ENCODE assay signal across 24 cellular contexts in genomic region chr6:50973464-50973863, GRCh38.
DNase-seq lines count a peak whose midpoint lies in the region; ATAC-seq and TF ChIP-seq lines count a peak whose summit lies in the region.
"Had no signal": no experiment of that assay in that cellular context is flagged by ENCODE, and none has a peak within 500 bp of the region (broad histone marks: within the 10 kb centered on the region; RNA-seq: fewer than 3 reads in every experiment).

No MANE protein-coding gene starts in this region.

- H3K36me3 ChIP-seq in SJCRH30 = no peaks in the 10 kb centered on the region
- no peaks in the 10 kb centered on the region for H3K36me3 ChIP-seq in WERI-Rb-1
- H3K36me3 ChIP-seq: BLaER1 treated with 17β-estradiol and CSF1 and Interleukin-3, amounts not matched to agents 10 nM and 100 nM had no signal

- H3K4me3 ChIP-seq in SJCRH30 (no peak overlapping the region), WERI-Rb-1 (ENCODE audit: low read depth, low read length) (no peak overlapping the region)
- H3K4me3 ChIP-seq: A549; BLaER1 treated with 17β-estradiol and CSF1 and Interleukin-3, amounts not matched to agents 10 nM and 100 nM; GM12878 had no signal

- peak overlapping the region; percentile 25; the same call in 1 of the 2 replicates for H3K27ac ChIP-seq in SJCRH30
- no peak overlapping the region for H3K27ac ChIP-seq in WERI-Rb-1
- H3K27ac ChIP-seq: 22Rv1; A549; BLaER1 treated with 17β-estradiol and CSF1 and Interleukin-3, amounts not matched to agents 10 nM and 100 nM; C4-2B had no signal

- H3K4me1 ChIP-seq in SJCRH30 = peaks cover 28% of the 10 kb centered on the region
- H3K4me1 ChIP-seq: A549; BLaER1 treated with 17β-estradiol and CSF1 and Interleukin-3, amounts not matched to agents 10 nM and 100 nM; Caco-2 had no signal

- no peak for TF ChIP-seq CTCF in WERI-Rb-1 (IDR thresholded peaks at IDR 0.05; ENCODE audit: low read depth, low read length)

- ATAC-seq in GM21526 (IDR thresholded peaks at IDR 0.05; ENCODE audit: low FRiP score, unreplicated experiment) = no peak
- ATAC-seq in activated T-cell treated with anti-CD3 and anti-CD28 coated beads, Interleukin-2, amount 50 U/mL, for 72 hours (replicated peaks in 1 of 2) = no peak
- ATAC-seq: A549; CD8-positive, alpha-beta T cell; GM12878 had no signal

- H3K9me3 ChIP-seq in SJCRH30 (replicated peaks) (no peaks in the 10 kb centered on the region), WERI-Rb-1 (ENCODE audit: severe bottlenecking) (no peaks in the 10 kb centered on the region)
- H3K9me3 ChIP-seq: A549; BLaER1 treated with 17β-estradiol and CSF1 and Interleukin-3, amounts not matched to agents 10 nM and 100 nM; Caco-2 had no signal

- H3K27me3 Mint-ChIP-seq in activated T-helper 1 cell treated with anti-CD3 and anti-CD28 coated beads, Interleukin-12 subunit alpha, Interleukin-12 subunit beta, Interleukin-2, Interleukin-4 antibody, amounts not matched to agents 30 ng/mL and 10 ng/mL and 1 ng/mL, durations not matched to agents 14 hours and 24 hours and 36 hours (ENCODE audit: insufficient read depth) = no peaks in the 10 kb centered on the region
- no peaks in the 10 kb centered on the region for H3K27me3 Mint-ChIP-seq in activated T-cell treated with anti-CD3 and anti-CD28 coated beads, Interleukin-2, amount 50 U/mL, for 72 hours (ENCODE audit: low read depth)
- H3K27me3 Mint-ChIP-seq: B cell; CD4-positive, alpha-beta T cell had no signal

- H3K36me3 Mint-ChIP-seq in activated T-helper 1 cell treated with anti-CD3 and anti-CD28 coated beads, Interleukin-12 subunit alpha, Interleukin-12 subunit beta, Interleukin-2, Interleukin-4 antibody, amounts not matched to agents 30 ng/mL and 10 ng/mL and 1 ng/mL, durations not matched to agents 14 hours and 24 hours and 36 hours (ENCODE audit: low read depth) = no peaks in the 10 kb centered on the region
- H3K36me3 Mint-ChIP-seq in activated T-cell treated with anti-CD3 and anti-CD28 coated beads, Interleukin-2, amount 50 U/mL, for 72 hours (ENCODE audit: insufficient read depth in 2 of 2) = no peaks in the 10 kb centered on the region
- H3K36me3 Mint-ChIP-seq: CD8-positive, alpha-beta T cell had no signal

- H3K9me3 Mint-ChIP-seq in activated T-helper 1 cell treated with anti-CD3 and anti-CD28 coated beads, Interleukin-12 subunit alpha, Interleukin-12 subunit beta, Interleukin-2, Interleukin-4 antibody, amounts not matched to agents 30 ng/mL and 10 ng/mL and 1 ng/mL, durations not matched to agents 14 hours and 24 hours and 36 hours = no peaks in the 10 kb centered on the region
- peaks cover 4 to 8% of the 10 kb centered on the region in 2 donors for H3K9me3 Mint-ChIP-seq in activated T-cell treated with anti-CD3 and anti-CD28 coated beads, Interleukin-2, amount 50 U/mL, for 72 hours

- H3K4me3 Mint-ChIP-seq in activated T-helper 1 cell treated with anti-CD3 and anti-CD28 coated beads, Interleukin-12 subunit alpha, Interleukin-12 subunit beta, Interleukin-2, Interleukin-4 antibody, amounts not matched to agents 30 ng/mL and 10 ng/mL and 1 ng/mL, durations not matched to agents 14 hours and 24 hours and 36 hours = no peak overlapping the region
- no peak overlapping the region for H3K4me3 Mint-ChIP-seq in activated T-cell treated with anti-CD3 and anti-CD28 coated beads, Interleukin-2, amount 50 U/mL, for 72 hours
- H3K4me3 Mint-ChIP-seq: B cell; CD4-positive, alpha-beta T cell; CD8-positive, alpha-beta T cell had no signal

- DNase-seq in NCI-H82 (lab: John Stamatoyannopoulos, UW) (peak; percentile 74), SJCRH30 (peak; percentile 49 to 75), WERI-Rb-1 (peak; percentile 59)
- no peak for DNase-seq in activated T-helper 1 cell treated with anti-CD3 and anti-CD28 coated beads, Interleukin-12 subunit alpha, Interleukin-12 subunit beta, Interleukin-2, Interleukin-4 antibody, amounts not matched to agents 30 ng/mL and 10 ng/mL and 1 ng/mL, durations not matched to agents 14 hours and 24 hours and 36 hours (ENCODE audit: low spot score)
- DNase-seq in activated T-cell treated with anti-CD3 and anti-CD28 coated beads, Interleukin-2, amount 50 U/mL, for 72 hours = no peak
- DNase-seq: AML-193; Caco-2; Calu3; CD4-positive, alpha-beta T cell; CD8-positive, alpha-beta T cell; DMS 273 treated with DMSO at 0.1 percent for 48 hours; DMS153; DMS53; DMS79; DND-41; EL; GDM1 had no signal

- H3K27me3 ChIP-seq in SJCRH30 (no peaks in the 10 kb centered on the region), WERI-Rb-1 (ENCODE audit: insufficient read depth, low read depth, severe bottlenecking) (no peaks in the 10 kb centered on the region)
- H3K27me3 ChIP-seq: BLaER1 treated with 17β-estradiol and CSF1 and Interleukin-3, amounts not matched to agents 10 nM and 100 nM had no signal

- intact Hi-C loops in activated T-helper 1 cell treated with anti-CD3 and anti-CD28 coated beads, Interleukin-12 subunit alpha, Interleukin-12 subunit beta, Interleukin-2, Interleukin-4 antibody, amounts not matched to agents 30 ng/mL and 10 ng/mL and 1 ng/mL, durations not matched to agents 14 hours and 24 hours and 36 hours (cut with micrococcal nuclease) = no loop called here

- H3K27ac Mint-ChIP-seq in activated T-helper 1 cell treated with anti-CD3 and anti-CD28 coated beads, Interleukin-12 subunit alpha, Interleukin-12 subunit beta, Interleukin-2, Interleukin-4 antibody, amounts not matched to agents 30 ng/mL and 10 ng/mL and 1 ng/mL, durations not matched to agents 14 hours and 24 hours and 36 hours = no peak overlapping the region
- no peak overlapping the region for H3K27ac Mint-ChIP-seq in activated T-cell treated with anti-CD3 and anti-CD28 coated beads, Interleukin-2, amount 50 U/mL, for 72 hours
- H3K27ac Mint-ChIP-seq: B cell; CD4-positive, alpha-beta T cell; CD8-positive, alpha-beta T cell had no signal

- no peaks in the 10 kb centered on the region for H3K4me1 Mint-ChIP-seq in activated T-helper 1 cell treated with anti-CD3 and anti-CD28 coated beads, Interleukin-12 subunit alpha, Interleukin-12 subunit beta, Interleukin-2, Interleukin-4 antibody, amounts not matched to agents 30 ng/mL and 10 ng/mL and 1 ng/mL, durations not matched to agents 14 hours and 24 hours and 36 hours (ENCODE audit: low read depth)
- no peaks in the 10 kb centered on the region for H3K4me1 Mint-ChIP-seq in activated T-cell treated with anti-CD3 and anti-CD28 coated beads, Interleukin-2, amount 50 U/mL, for 72 hours (ENCODE audit: low read depth)
- H3K4me1 Mint-ChIP-seq: B cell had no signal

Comparison
In these comparisons a context has a peak if more than half of its experiments do, and no peak if none do; other contexts are left out.
1. DNase-seq: peak in NCI-H82 (single experiment), SJCRH30 (2 of 2) and WERI-Rb-1 (single experiment); none in activated T-helper 1 cell treated with anti-CD3 and anti-CD28 coated beads, Interleukin-12 subunit alpha, Interleukin-12 subunit beta, Interleukin-2, Interleukin-4 antibody, amounts not matched to agents 30 ng/mL and 10 ng/mL and 1 ng/mL, durations not matched to agents 14 hours and 24 hours and 36 hours (single experiment) and activated T-cell treated with anti-CD3 and anti-CD28 coated beads, Interleukin-2, amount 50 U/mL, for 72 hours (0 of 2).